Comparison of ENCODE assay signal across 8 cellular contexts in the genomic region with DNA sequence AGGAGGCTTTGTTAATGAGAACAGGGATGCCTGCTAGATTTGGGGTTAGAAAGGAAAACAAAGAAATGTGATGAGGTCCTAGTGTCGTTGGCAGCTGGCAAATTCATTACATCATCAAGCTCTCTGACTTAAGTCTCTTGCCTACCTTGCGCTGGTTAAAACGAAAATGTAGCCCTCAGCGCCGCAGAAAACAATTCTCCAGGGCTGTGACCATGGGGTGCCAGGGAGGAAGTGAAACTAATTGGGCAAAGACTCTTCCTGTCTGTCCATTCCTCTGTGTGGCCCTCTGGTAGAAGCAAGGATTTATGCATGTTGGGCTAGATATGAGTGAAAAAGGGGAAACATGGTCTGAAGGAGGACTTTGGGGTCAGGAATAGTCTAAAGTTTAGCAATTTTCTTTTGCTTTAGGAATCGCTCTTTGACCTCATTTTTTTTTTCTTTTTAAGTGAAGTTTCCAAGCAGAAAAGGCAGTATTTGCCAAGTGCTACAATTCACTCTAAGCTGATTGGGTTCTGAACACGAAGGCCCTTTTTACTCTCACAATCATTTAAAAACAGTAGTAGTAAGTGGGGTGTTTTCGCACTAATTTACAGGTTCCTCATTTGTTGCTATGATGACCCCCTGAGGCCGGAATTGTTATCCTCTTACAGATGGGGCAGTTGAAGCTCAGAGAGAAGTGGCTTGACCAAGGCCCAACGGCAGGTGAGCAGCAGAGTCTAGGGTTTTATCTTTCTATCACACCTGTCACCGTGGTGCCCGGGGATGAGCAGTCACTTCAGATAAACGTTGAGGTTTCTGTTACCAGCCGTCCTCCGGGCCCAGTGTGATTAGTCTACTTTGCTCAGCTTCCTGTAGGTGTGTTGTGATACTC. TPM values are rescaled to one million over a fixed set of nuclear protein-coding genes. Genes with fewer than 3 reads are reported as not detected.
DNase-seq lines count a peak whose midpoint lies in the region; ATAC-seq and TF ChIP-seq lines count a peak whose summit lies in the region.

No MANE protein-coding gene starts in this region.

- intact Hi-C loops in left colon (cut with DNase I, micrococcal nuclease): loop anchor here in 1 of 2 donors (2.0 kb wide), 1 partner anchor 157 kb away; no protein-coding TSS in a partner anchor
- intact Hi-C loops in upper lobe of right lung (cut with DNase I): loop anchor here (10.0 kb wide), 1 partner anchor 163 kb away; no protein-coding TSS in a partner anchor
- intact Hi-C loops in PC-3 (cut with micrococcal nuclease): loop anchor here (2.0 to 10.0 kb wide), 2 partner anchors 73 to 117 kb away; no protein-coding TSS in a partner anchor

- H3F3A ChIP-seq in GM23338 (replicated peaks; ENCODE audit: low read depth): peaks cover 3% of the 10 kb centered on the region; the same call in 1 of the 2 replicates
- no peaks in the 10 kb centered on the region for H3F3A ChIP-seq in PC-3 (ENCODE audit: low read length, unreplicated experiment)

- DNase-seq in AG04450 (ENCODE audit: low read depth, low spot score) (no peak), GM23338 (ENCODE audit: low spot score) (peak; percentile 37), left colon (peak; percentile 44 to 50), upper lobe of right lung (no peak), DMS53 treated with DMSO at 0.1 percent for 48 hours (lab: John Stamatoyannopoulos, UW; ENCODE audit: unreplicated experiment) (no peak), PC-3 (no peak)
- peak; percentile 24 to 53 for DNase-seq in activated CD4-positive, alpha-beta T cell treated with anti-CD3 and anti-CD28 coated beads, Interleukin-2, amount 50 U/mL, for 24 hours (ENCODE audit: low read depth in 1 of 2, low spot score in 1 of 2)

- peaks cover 42% of the 10 kb centered on the region for H3K4me1 Mint-ChIP-seq in GM23338

- H3K79me2 ChIP-seq in GM23338 (replicated peaks; ENCODE audit: insufficient read depth) (no peaks in the 10 kb centered on the region), PC-3 (ENCODE audit: low read length) (no peaks in the 10 kb centered on the region)

- H3K27ac Mint-ChIP-seq in GM23338: peak overlapping the region; percentile 92

- no peak overlapping the region for H3K4me3 ChIP-seq in AG04450 (ENCODE audit: low read depth, low read length)
- H3K4me3 ChIP-seq in GM23338: no peak overlapping the region
- no peak overlapping the region for H3K4me3 ChIP-seq in upper lobe of right lung
- H3K4me3 ChIP-seq in PC-3 (ENCODE audit: low read length): no peak overlapping the region

- ATAC-seq in GM23338 (peak; percentile 22), left colon (peak; percentile 14), upper lobe of right lung (peak; percentile 86), PC-3 (no peak), HG02571 (IDR thresholded peaks at IDR 0.05; ENCODE audit: unreplicated experiment) (no peak)

- peaks cover 5% of the 10 kb centered on the region for H3K27me3 ChIP-seq in AG04450 (ENCODE audit: control insufficient read depth, insufficient read depth, low read length)
- no peaks in the 10 kb centered on the region for H3K27me3 ChIP-seq in GM23338 (ENCODE audit: insufficient read depth)
- no peaks in the 10 kb centered on the region for H3K27me3 ChIP-seq in upper lobe of right lung
- no peaks in the 10 kb centered on the region for H3K27me3 ChIP-seq in PC-3 (ENCODE audit: low read length)

- H3K9me2 ChIP-seq in GM23338 (ENCODE audit: insufficient read depth): 0 out of 2 replicates have a peak, but pooled peaks cover under 1% of the 10 kb centered on the region
- no peaks in the 10 kb centered on the region for H3K9me2 ChIP-seq in PC-3 (replicated peaks; ENCODE audit: low read length)

- H3K4me1 ChIP-seq in GM23338 (ENCODE audit: insufficient read depth) (peaks cover 35% of the 10 kb centered on the region), upper lobe of right lung (peaks cover 18% of the 10 kb centered on the region), PC-3 (ENCODE audit: insufficient read depth, low read length) (peaks cover 4% of the 10 kb centered on the region; the same call in 1 of the 2 replicates)

- TF ChIP-seq CTCF in AG04450 (IDR thresholded peaks at IDR 0.05; ENCODE audit: low read depth, low read length) (no peak), GM23338 (conservative IDR thresholded peaks at IDR 0.05; ENCODE audit: low read depth in 2 of 2) (peak in 1 of 2 experiments; percentile 20; a peak in 1 of 4 replicates), upper lobe of right lung (IDR thresholded peaks at IDR 0.05) (no peak), PC-3 (conservative IDR thresholded peaks at IDR 0.05; ENCODE audit: low read depth, low read length) (no peak)

- peaks cover 3% of the 10 kb centered on the region; the same call in 1 of the 2 replicates for H3K9me3 ChIP-seq in AG04450 (ENCODE audit: control insufficient read depth, insufficient read depth, low read length)
- no peaks in the 10 kb centered on the region for H3K9me3 ChIP-seq in upper lobe of right lung
- no peaks in the 10 kb centered on the region for H3K9me3 ChIP-seq in PC-3 (ENCODE audit: low read length)

- no peaks in the 10 kb centered on the region for H4K20me1 ChIP-seq in GM23338 (replicated peaks; ENCODE audit: insufficient read depth)
- no peaks in the 10 kb centered on the region for H4K20me1 ChIP-seq in PC-3 (ENCODE audit: low read length)

- H3K27ac ChIP-seq in AG04450 (ENCODE audit: low read depth, low read length) (peak overlapping the region; percentile 21), GM23338 (ENCODE audit: low read depth) (peak overlapping the region; percentile 41), upper lobe of right lung (peak overlapping the region; percentile 27), PC-3 (ENCODE audit: low read length) (no peak overlapping the region)

- H3K36me3 ChIP-seq in GM23338 (ENCODE audit: insufficient read depth) (no peaks in the 10 kb centered on the region), upper lobe of right lung (no peaks in the 10 kb centered on the region), PC-3 (ENCODE audit: low read depth, low read length) (no peaks in the 10 kb centered on the region)

- H3K4me3 Mint-ChIP-seq in GM23338: no peak overlapping the region

- no peak overlapping the region for H3K9ac ChIP-seq in PC-3 (ENCODE audit: low read length)

- H2AFZ ChIP-seq in GM23338: peak overlapping the region; percentile 34
- H2AFZ ChIP-seq in PC-3 (ENCODE audit: low read length): no peak overlapping the region; the same call in 1 of the 2 replicates

- H3K9me3 Mint-ChIP-seq in GM23338: peaks cover 10% of the 10 kb centered on the region

- peaks cover 11% of the 10 kb centered on the region for H3K36me3 Mint-ChIP-seq in GM23338 (ENCODE audit: low read depth)

- peaks cover 15% of the 10 kb centered on the region for H3K27me3 Mint-ChIP-seq in GM23338 (ENCODE audit: insufficient read depth, low read depth, poor library complexity)

- BruUV-seq in PC-3 (replicated peaks; lab: Mats Ljungman, UMichigan): no TSS peak

- H3K4me2 ChIP-seq in GM23338: peak overlapping the region; percentile 5
- H3K4me2 ChIP-seq in PC-3 (ENCODE audit: low read length): no peak overlapping the region

- CTCF ChIA-PET in AG04450 (lab: Charles Lee): interaction anchor here (0.9 to 2.1 kb wide), 4 partner anchors 9 to 158 kb away, joined by 3 to 9 read pairs (median 5); no protein-coding TSS in a partner anchor
- CTCF ChIA-PET in PC-3 (lab: Charles Lee): no interaction called here

- POLR2A ChIA-PET in AG04450 (lab: Yijun Ruan, JAX) (interaction anchor here (1.0 kb wide), 1 partner anchor 250 kb away, joined by 3 read pairs; no protein-coding TSS in a partner anchor), PC-3 (lab: Charles Lee; ENCODE audit: unreplicated experiment) (no interaction called here)

TF ChIP-seq in GM23338, 12 proteins besides CTCF, POLR2A, EP300 and RAD21 (continues in another document):
- TF ChIP-seq STAT1 (IDR thresholded peaks at IDR 0.05; ENCODE audit: unreplicated experiment): no peak
- no peak for TF ChIP-seq EZH2 (IDR thresholded peaks at IDR 0.05; ENCODE audit: low read depth, unreplicated experiment)
- TF ChIP-seq, protein P1, sequence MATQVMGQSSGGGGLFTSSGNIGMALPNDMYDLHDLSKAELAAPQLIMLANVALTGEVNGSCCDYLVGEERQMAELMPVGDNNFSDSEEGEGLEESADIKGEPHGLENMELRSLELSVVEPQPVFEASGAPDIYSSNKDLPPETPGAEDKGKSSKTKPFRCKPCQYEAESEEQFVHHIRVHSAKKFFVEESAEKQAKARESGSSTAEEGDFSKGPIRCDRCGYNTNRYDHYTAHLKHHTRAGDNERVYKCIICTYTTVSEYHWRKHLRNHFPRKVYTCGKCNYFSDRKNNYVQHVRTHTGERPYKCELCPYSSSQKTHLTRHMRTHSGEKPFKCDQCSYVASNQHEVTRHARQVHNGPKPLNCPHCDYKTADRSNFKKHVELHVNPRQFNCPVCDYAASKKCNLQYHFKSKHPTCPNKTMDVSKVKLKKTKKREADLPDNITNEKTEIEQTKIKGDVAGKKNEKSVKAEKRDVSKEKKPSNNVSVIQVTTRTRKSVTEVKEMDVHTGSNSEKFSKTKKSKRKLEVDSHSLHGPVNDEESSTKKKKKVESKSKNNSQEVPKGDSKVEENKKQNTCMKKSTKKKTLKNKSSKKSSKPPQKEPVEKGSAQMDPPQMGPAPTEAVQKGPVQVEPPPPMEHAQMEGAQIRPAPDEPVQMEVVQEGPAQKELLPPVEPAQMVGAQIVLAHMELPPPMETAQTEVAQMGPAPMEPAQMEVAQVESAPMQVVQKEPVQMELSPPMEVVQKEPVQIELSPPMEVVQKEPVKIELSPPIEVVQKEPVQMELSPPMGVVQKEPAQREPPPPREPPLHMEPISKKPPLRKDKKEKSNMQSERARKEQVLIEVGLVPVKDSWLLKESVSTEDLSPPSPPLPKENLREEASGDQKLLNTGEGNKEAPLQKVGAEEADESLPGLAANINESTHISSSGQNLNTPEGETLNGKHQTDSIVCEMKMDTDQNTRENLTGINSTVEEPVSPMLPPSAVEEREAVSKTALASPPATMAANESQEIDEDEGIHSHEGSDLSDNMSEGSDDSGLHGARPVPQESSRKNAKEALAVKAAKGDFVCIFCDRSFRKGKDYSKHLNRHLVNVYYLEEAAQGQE (IDR thresholded peaks at IDR 0.05; ENCODE audit: unreplicated experiment): no peak
- TF ChIP-seq CREB1 (CRISPR knock-in tag; IDR thresholded peaks at IDR 0.05; ENCODE audit: low read depth): no peak
- TF ChIP-seq NANOG (IDR thresholded peaks at IDR 0.05; ENCODE audit: borderline replicate concordance): no peak

RNA-seq across cellular contexts. Expression of gene CHRNA9, which starts 27.3 kb away (rescaled TPM):
- polyA plus RNA-seq in AG04450 (2011; rRNA removed) (0.07 TPM in 1 of 2 replicates, not detected in the other), GM23338 (2016; fragmentation: Nextera tagmentation; extraction: Ambion mirVana) (0.24 and 0.58 TPM in 2 replicates)
- not detected in 2 replicates for polyA minus RNA-seq in AG04450 (2011; rRNA and poly(A)+ RNA removed)
- 0.78 and 5.7 TPM in 2 replicates for total RNA-seq in GM23338 (2014; rRNA removed; shearing (Covaris generic))
- total RNA-seq in left colon (not detected), upper lobe of right lung (not detected), PC-3 (2014; rRNA removed) (not detected in 2 replicates)

Comparison
In these comparisons a context has a peak if more than half of its experiments do, and no peak if none do; other contexts are left out.
1. DNase-seq: peak in GM23338 (single experiment), activated CD4-positive, alpha-beta T cell treated with anti-CD3 and anti-CD28 coated beads, Interleukin-2, amount 50 U/mL, for 24 hours (2 of 2) and left colon (2 of 2); none in AG04450 (single experiment), upper lobe of right lung (single experiment), DMS53 treated with DMSO at 0.1 percent for 48 hours (single experiment) and PC-3 (single experiment).
2. ATAC-seq: peak in GM23338 (single experiment), left colon (single experiment) and upper lobe of right lung (single experiment); none in PC-3 (single experiment) and HG02571 (single experiment).